22 cellular contexts compared by ENCODE assay signal in genomic region chr4:158833602-158834001, GRCh38.
"Had no signal": no experiment of that assay in that cellular context is flagged by ENCODE, and none has a peak within 500 bp of the region (broad histone marks: within the 10 kb centered on the region; RNA-seq: fewer than 3 reads in every experiment).

No MANE protein-coding gene starts in this region.

- H3K4me1 Mint-ChIP-seq: stimulated activated memory B cell treated with anti-CD40 and anti-IgM and Interleukin-4, amounts not matched to agents 10 μg/mL and 1 μg/mL and 100 μg/mL, for 72 hours; stimulated activated naive CD8-positive, alpha-beta T cell treated with anti-CD3 and anti-CD28 coated beads, Interleukin-15, amount 100 ng/mL, for 72 hours had no signal

- H3K27ac ChIP-seq: heart left ventricle, neutrophil, right atrium auricular region, testis, tibial nerve, upper lobe of right lung, vagina had no signal

- H3K36me3 Mint-ChIP-seq: stimulated activated memory B cell treated with anti-CD40 and anti-IgM and Interleukin-4, amounts not matched to agents 10 μg/mL and 1 μg/mL and 100 μg/mL, for 72 hours had no signal

- H3K4me3 ChIP-seq: dorsolateral prefrontal cortex, heart left ventricle, lung, right atrium auricular region, testis, tibial nerve, upper lobe of right lung, vagina had no signal

- DNase-seq: cortex of kidney; dorsolateral prefrontal cortex; effector CD8-positive, alpha-beta T cell; heart left ventricle; hippocampal formation; kidney glomerular epithelial cell; left ventricle myocardium superior; mesendoderm; naive thymus-derived CD8-positive, alpha-beta T cell; posterior cingulate gyrus; small intestine; stimulated activated CD4-positive, alpha-beta T cell treated with anti-CD3 and anti-CD28 coated beads, Interleukin-2, amount 100 ng/mL, for 48 hours; stimulated activated naive CD8-positive, alpha-beta T cell treated with anti-CD3 and anti-CD28 coated beads, Interleukin-15, amount 100 ng/mL, for 72 hours; testis; upper lobe of right lung had no signal

- FAIRE-seq: frontal cortex, small intestine had no signal

- H3K27me3 ChIP-seq: dorsolateral prefrontal cortex, heart left ventricle, neutrophil, right atrium auricular region, testis, tibial nerve, upper lobe of right lung, vagina had no signal

- H3K9me3 ChIP-seq: heart left ventricle, neutrophil, right atrium auricular region, testis, tibial nerve, upper lobe of right lung, vagina had no signal

- H3K27ac Mint-ChIP-seq: stimulated activated memory B cell treated with anti-CD40 and anti-IgM and Interleukin-4, amounts not matched to agents 10 μg/mL and 1 μg/mL and 100 μg/mL, for 72 hours; stimulated activated naive CD8-positive, alpha-beta T cell treated with anti-CD3 and anti-CD28 coated beads, Interleukin-15, amount 100 ng/mL, for 72 hours had no signal

- H3K36me3 ChIP-seq: neutrophil had no signal

- H3K4me1 ChIP-seq: testis, tibial nerve, upper lobe of right lung, vagina had no signal

- H3K27me3 Mint-ChIP-seq: stimulated activated naive CD8-positive, alpha-beta T cell treated with anti-CD3 and anti-CD28 coated beads, Interleukin-15, amount 100 ng/mL, for 72 hours had no signal

- H3K4me3 Mint-ChIP-seq: naive thymus-derived CD8-positive, alpha-beta T cell; stimulated activated memory B cell treated with anti-CD40 and anti-IgM and Interleukin-4, amounts not matched to agents 10 μg/mL and 1 μg/mL and 100 μg/mL, for 72 hours; stimulated activated naive CD8-positive, alpha-beta T cell treated with anti-CD3 and anti-CD28 coated beads, Interleukin-15, amount 100 ng/mL, for 72 hours had no signal

- ATAC-seq: heart left ventricle; left ventricle myocardium superior; naive thymus-derived CD8-positive, alpha-beta T cell; stimulated activated memory B cell treated with anti-CD40 and anti-IgM and Interleukin-4, amounts not matched to agents 10 μg/mL and 1 μg/mL and 100 μg/mL, for 72 hours; stimulated activated naive CD8-positive, alpha-beta T cell treated with anti-CD3 and anti-CD28 coated beads, Interleukin-15, amount 100 ng/mL, for 72 hours; upper lobe of right lung had no signal

- H3K9me3 Mint-ChIP-seq: naive thymus-derived CD8-positive, alpha-beta T cell; stimulated activated memory B cell treated with anti-CD40 and anti-IgM and Interleukin-4, amounts not matched to agents 10 μg/mL and 1 μg/mL and 100 μg/mL, for 72 hours; stimulated activated naive CD8-positive, alpha-beta T cell treated with anti-CD3 and anti-CD28 coated beads, Interleukin-15, amount 100 ng/mL, for 72 hours had no signal
